Comparison of ENCODE assay signal across 1 cellular context in the genomic region with DNA sequence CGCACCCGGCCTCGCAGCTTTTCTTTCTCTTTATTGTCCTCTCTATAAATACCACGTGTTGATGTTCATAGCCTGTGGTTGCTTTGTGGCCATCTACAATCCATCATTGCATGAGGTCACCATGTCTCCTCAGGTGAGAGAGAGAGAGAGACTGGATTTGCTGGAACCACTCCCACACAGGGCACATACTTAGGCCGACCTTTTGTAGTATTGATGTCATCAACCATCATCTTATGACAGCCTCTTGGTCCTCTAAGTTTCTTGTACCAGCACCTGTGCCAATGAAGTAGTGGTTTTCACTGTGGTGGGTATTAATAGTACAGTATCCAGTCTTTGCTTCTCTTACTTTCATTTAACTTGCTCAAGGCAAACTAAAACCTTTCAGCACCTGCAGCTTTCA.
TF ChIP-seq lines count a peak whose summit lies in the region.

No MANE protein-coding gene starts in this region.

TF ChIP-seq in GM12878, 131 proteins besides CTCF, POLR2A, EP300 and RAD21:
- TF ChIP-seq SUPT20H (IDR thresholded peaks at IDR 0.05; ENCODE audit: borderline replicate concordance, control insufficient read depth, low read depth, low read length) (no peak), IKZF2 (IDR thresholded peaks at IDR 0.05) (peak; percentile 18 to 29; a peak in 1 of 4 replicates), CREB1 (IDR thresholded peaks at IDR 0.05; ENCODE audit: low read depth) (0 out of 2 replicates have a peak, but pooled peaks have one; percentile 30), BCL11A (IDR thresholded peaks at IDR 0.05; ENCODE audit: low read depth, low read length) (0 out of 2 replicates have a peak, but pooled peaks have one; percentile 21), ZNF217 (IDR thresholded peaks at IDR 0.05) (no peak), RUNX3 (IDR thresholded peaks at IDR 0.05; ENCODE audit: low read length) (peak; percentile 21; the same call in 1 of the 2 replicates), ATF7 (IDR thresholded peaks at IDR 0.05; ENCODE audit: low read depth) (peak; percentile 28; the same call in 1 of the 2 replicates), CREM (IDR thresholded peaks at IDR 0.05; ENCODE audit: low read depth) (0 out of 2 replicates have a peak, but pooled peaks have one; percentile 35), NRF1 (conservative IDR thresholded peaks at IDR 0.05; ENCODE audit: low read depth, low read length) (no peak), ZNF207 (IDR thresholded peaks at IDR 0.05; ENCODE audit: borderline replicate concordance) (no peak)
TF ChIP-seq in GM12878: peak in this region for 6.
